In the genomic region with DNA sequence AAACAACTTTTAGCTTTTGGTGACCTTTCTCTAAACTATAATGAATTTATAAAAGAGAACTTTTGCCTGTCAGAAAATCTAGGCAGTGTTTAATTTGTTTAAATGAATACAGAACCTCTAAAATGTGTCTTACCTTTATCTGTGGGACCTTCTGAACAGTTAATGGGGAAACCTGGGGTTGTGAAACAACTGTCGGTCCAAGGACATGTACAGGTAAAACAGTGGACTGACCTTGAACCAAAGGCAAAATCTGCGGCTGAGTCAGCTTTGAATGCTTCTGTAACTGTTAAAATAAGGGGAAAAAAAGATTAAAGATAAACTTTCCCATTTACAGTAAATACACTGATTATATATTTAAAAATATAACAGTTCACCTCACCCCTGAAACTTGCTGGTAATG, we compare ENCODE assay signal across 39 cellular contexts.
"Had no signal": no experiment of that assay in that cellular context is flagged by ENCODE, and none has a peak within 500 bp of the region (broad histone marks: within the 10 kb centered on the region; RNA-seq: fewer than 3 reads in every experiment).

No MANE protein-coding gene starts in this region.

- H3K4me3 ChIP-seq: adrenal gland, body of pancreas, breast epithelium had no signal

- H3K4me1 Mint-ChIP-seq: activated B cell treated with CpG ODN at 0.5 μM for 24 hours; activated CD4-positive, alpha-beta T cell treated with anti-CD3 and anti-CD28 coated beads, Interleukin-2, amount 10 ng/mL, durations not matched to agents 24 days and 14 days; activated naive CD8-positive, alpha-beta T cell treated with anti-CD3 and anti-CD28 coated beads for 36 hours; activated T-helper 17 cell treated with anti-CD3 and anti-CD28 coated beads, Interleukin-2, amount 50 U/mL, for 72 hours; central memory CD8-positive, alpha-beta T cell had no signal

- H3K27me3 Mint-ChIP-seq: activated B cell treated with CpG ODN at 0.5 μM for 24 hours; activated CD4-positive, alpha-beta memory T cell treated with anti-CD3 and anti-CD28 coated beads for 36 hours; activated CD4-positive, alpha-beta T cell treated with anti-CD3 and anti-CD28 coated beads, Interleukin-2, amount 10 ng/mL, durations not matched to agents 24 days and 14 days; activated CD8-positive, alpha-beta T cell treated with anti-CD3 and anti-CD28 coated beads for 36 hours; activated naive CD8-positive, alpha-beta T cell treated with anti-CD3 and anti-CD28 coated beads for 36 hours; activated T-helper 17 cell treated with anti-CD3 and anti-CD28 coated beads, Interleukin-2, amount 50 U/mL, for 72 hours; central memory CD8-positive, alpha-beta T cell had no signal

- H3K27me3 ChIP-seq: body of pancreas, brain microvascular endothelial cell had no signal

- H3K9me3 ChIP-seq: adrenal gland, body of pancreas, breast epithelium had no signal

- H3K9me3 Mint-ChIP-seq: activated B cell treated with CpG ODN at 0.5 μM for 24 hours; activated CD4-positive, alpha-beta memory T cell treated with anti-CD3 and anti-CD28 coated beads for 36 hours; activated CD4-positive, alpha-beta T cell treated with anti-CD3 and anti-CD28 coated beads, Interleukin-2, amount 10 ng/mL, durations not matched to agents 24 days and 14 days; activated CD8-positive, alpha-beta T cell treated with anti-CD3 and anti-CD28 coated beads for 36 hours; activated naive CD4-positive, alpha-beta T cell treated with anti-CD3 and anti-CD28 coated beads for 36 hours; activated naive CD4-positive, alpha-beta T cell treated with anti-CD3 and anti-CD28 coated beads, Interleukin-2, amount 50 U/mL, for 72 hours; activated naive CD8-positive, alpha-beta T cell treated with anti-CD3 and anti-CD28 coated beads for 36 hours; activated T-cell treated with anti-CD3 and anti-CD28 coated beads, Interleukin-2, amount 50 U/mL, for 4 hours; activated T-cell treated with anti-CD3 and anti-CD28 coated beads, Interleukin-2, amount 50 U/mL, for 72 hours; activated T-helper 1 cell treated with anti-CD3 and anti-CD28 coated beads, Interleukin-12 subunit alpha, Interleukin-12 subunit beta, Interleukin-2, Interleukin-4 antibody, amounts not matched to agents 30 ng/mL and 10 ng/mL and 1 ng/mL, durations not matched to agents 14 hours and 24 hours and 36 hours; activated T-helper 17 cell treated with anti-CD3 and anti-CD28 coated beads, Interleukin-2, amount 50 U/mL, for 72 hours; central memory CD8-positive, alpha-beta T cell; T-helper 1 cell treated with Interleukin-12 subunit alpha and Interleukin-12 subunit beta and Interleukin-4 antibody, amounts not matched to agents 30 μg/mL and 1 μg/mL, for 36 hours; T-helper 2 cell treated with Interferon-gamma antibody and Interleukin-4, amounts not matched to agents 5 μg/mL and 100 μg/mL, for 36 hours had no signal

- FAIRE-seq: astrocyte, TTC549 had no signal

- H3K4me3 Mint-ChIP-seq: activated B cell treated with CpG ODN at 0.5 μM for 24 hours; activated CD4-positive, alpha-beta memory T cell treated with anti-CD3 and anti-CD28 coated beads for 36 hours; activated CD4-positive, alpha-beta T cell treated with anti-CD3 and anti-CD28 coated beads, Interleukin-2, amount 10 ng/mL, durations not matched to agents 24 days and 14 days; activated CD8-positive, alpha-beta T cell treated with anti-CD3 and anti-CD28 coated beads for 36 hours; activated naive CD4-positive, alpha-beta T cell treated with anti-CD3 and anti-CD28 coated beads for 36 hours; activated naive CD8-positive, alpha-beta T cell treated with anti-CD3 and anti-CD28 coated beads for 36 hours; activated T-cell treated with anti-CD3 and anti-CD28 coated beads, Interleukin-2, amount 50 U/mL, for 4 hours; activated T-cell treated with anti-CD3 and anti-CD28 coated beads, Interleukin-2, amount 50 U/mL, for 72 hours; activated T-helper 1 cell treated with anti-CD3 and anti-CD28 coated beads, Interleukin-12 subunit alpha, Interleukin-12 subunit beta, Interleukin-2, Interleukin-4 antibody, amounts not matched to agents 30 ng/mL and 10 ng/mL and 1 ng/mL, durations not matched to agents 14 hours and 24 hours and 36 hours; activated T-helper 17 cell treated with anti-CD3 and anti-CD28 coated beads, Interleukin-2, amount 50 U/mL, for 72 hours; central memory CD8-positive, alpha-beta T cell; T-helper 1 cell treated with Interleukin-12 subunit alpha and Interleukin-12 subunit beta and Interleukin-4 antibody, amounts not matched to agents 30 μg/mL and 1 μg/mL, for 36 hours; T-helper 2 cell treated with Interferon-gamma antibody and Interleukin-4, amounts not matched to agents 5 μg/mL and 100 μg/mL, for 36 hours had no signal

- H3K36me3 ChIP-seq: adrenal gland, brain microvascular endothelial cell, breast epithelium had no signal

- H3K4me1 ChIP-seq: adrenal gland, body of pancreas, breast epithelium had no signal

- H3K36me3 Mint-ChIP-seq: activated CD4-positive, alpha-beta memory T cell treated with anti-CD3 and anti-CD28 coated beads for 36 hours; activated naive CD4-positive, alpha-beta T cell treated with anti-CD3 and anti-CD28 coated beads, Interleukin-2, amount 50 U/mL, for 72 hours; activated naive CD8-positive, alpha-beta T cell treated with anti-CD3 and anti-CD28 coated beads for 36 hours had no signal

- H3K27ac ChIP-seq: adrenal gland, body of pancreas, brain microvascular endothelial cell, breast epithelium, VCaP had no signal

- H3K27ac Mint-ChIP-seq: activated B cell treated with CpG ODN at 0.5 μM for 24 hours; activated CD4-positive, alpha-beta memory T cell treated with anti-CD3 and anti-CD28 coated beads for 36 hours; activated CD4-positive, alpha-beta T cell treated with anti-CD3 and anti-CD28 coated beads, Interleukin-2, amount 10 ng/mL, durations not matched to agents 24 days and 14 days; activated CD8-positive, alpha-beta T cell treated with anti-CD3 and anti-CD28 coated beads for 36 hours; activated naive CD4-positive, alpha-beta T cell treated with anti-CD3 and anti-CD28 coated beads for 36 hours; activated naive CD4-positive, alpha-beta T cell treated with anti-CD3 and anti-CD28 coated beads, Interleukin-2, amount 50 U/mL, for 72 hours; activated naive CD8-positive, alpha-beta T cell treated with anti-CD3 and anti-CD28 coated beads for 36 hours; activated T-cell treated with anti-CD3 and anti-CD28 coated beads, Interleukin-2, amount 50 U/mL, for 72 hours; activated T-helper 1 cell treated with anti-CD3 and anti-CD28 coated beads, Interleukin-12 subunit alpha, Interleukin-12 subunit beta, Interleukin-2, Interleukin-4 antibody, amounts not matched to agents 30 ng/mL and 10 ng/mL and 1 ng/mL, durations not matched to agents 14 hours and 24 hours and 36 hours; activated T-helper 17 cell treated with anti-CD3 and anti-CD28 coated beads, Interleukin-2, amount 50 U/mL, for 72 hours; T-helper 1 cell treated with Interleukin-12 subunit alpha and Interleukin-12 subunit beta and Interleukin-4 antibody, amounts not matched to agents 30 μg/mL and 1 μg/mL, for 36 hours; T-helper 2 cell treated with Interferon-gamma antibody and Interleukin-4, amounts not matched to agents 5 μg/mL and 100 μg/mL, for 36 hours had no signal

- DNase-seq: activated B cell treated with CpG ODN at 0.5 μM for 24 hours; activated CD4-positive, alpha-beta memory T cell treated with anti-CD3 and anti-CD28 coated beads for 36 hours; activated CD4-positive, alpha-beta T cell treated with anti-CD3 and anti-CD28 coated beads for 4 hours; activated CD4-positive, alpha-beta T cell treated with anti-CD3 and anti-CD28 coated beads, Interleukin-2, amount 10 ng/mL, durations not matched to agents 24 days and 14 days; activated CD4-positive, alpha-beta T cell treated with anti-CD3 and anti-CD28 coated beads, Interleukin-2, amount 50 U/mL, for 1 hour; activated CD4-positive, alpha-beta T cell treated with anti-CD3 and anti-CD28 coated beads, Interleukin-2, amount 50 U/mL, for 4 hours; activated CD4-positive, CD25-positive, alpha-beta regulatory T cell treated with anti-CD3 and anti-CD28 coated beads, Interleukin-2, amount 50 U/mL, for 72 hours; activated CD8-positive, alpha-beta memory T cell treated with anti-CD3 and anti-CD28 coated beads, Interleukin-2, amount 50 U/mL, for 4 hours; activated CD8-positive, alpha-beta T cell treated with anti-CD3 and anti-CD28 coated beads for 36 hours; activated effector memory CD4-positive, alpha-beta T cell treated with anti-CD3 and anti-CD28 coated beads, Interleukin-2, amount 50 U/mL, for 16 hours; activated gamma-delta T cell treated with Interleukin-2 at 50 U/mL for 16 hours; activated naive CD4-positive, alpha-beta T cell; activated naive CD4-positive, alpha-beta T cell treated with anti-CD3 and anti-CD28 coated beads for 36 hours; activated naive CD4-positive, alpha-beta T cell treated with anti-CD3 and anti-CD28 coated beads, Interleukin-2, amount 50 U/mL, for 16 hours; activated naive CD8-positive, alpha-beta T cell treated with anti-CD3 and anti-CD28 coated beads for 36 hours; activated T-cell treated with anti-CD3 and anti-CD28 coated beads for 4 hours; activated T-cell treated with anti-CD3 and anti-CD28 coated beads, Interleukin-2, amount 50 U/mL, for 1 hour; activated T-cell treated with anti-CD3 and anti-CD28 coated beads, Interleukin-2, amount 50 U/mL, for 4 hours; activated T-cell treated with anti-CD3 and anti-CD28 coated beads, Interleukin-2, amount 50 U/mL, for 72 hours; amniotic stem cell; aorta; brain microvascular endothelial cell; caudate nucleus; cerebellar nuclear complex; T-helper 1 cell; T-helper 2 cell; T-helper 9 cell had no signal

- ATAC-seq: activated CD8-positive, alpha-beta T cell treated with anti-CD3 and anti-CD28 coated beads for 36 hours; activated naive CD4-positive, alpha-beta T cell treated with anti-CD3 and anti-CD28 coated beads, Interleukin-2, amount 50 U/mL, for 72 hours; activated T-cell treated with anti-CD3 and anti-CD28 coated beads, Interleukin-2, amount 50 U/mL, for 4 hours; activated T-cell treated with anti-CD3 and anti-CD28 coated beads, Interleukin-2, amount 50 U/mL, for 72 hours; activated T-helper 17 cell treated with anti-CD3 and anti-CD28 coated beads, Interleukin-2, amount 50 U/mL, for 72 hours; body of pancreas had no signal
